Comparison of ENCODE assay signal across 8 cellular contexts in genomic region chr15:99613887-99614642, GRCh38. TPM values are rescaled to one million over a fixed set of nuclear protein-coding genes. Genes with fewer than 3 reads are reported as not detected.
DNase-seq lines count a peak whose midpoint lies in the region; ATAC-seq and TF ChIP-seq lines count a peak whose summit lies in the region.

No MANE protein-coding gene starts in this region.

- TF ChIP-seq POLR2A in breast epithelium (IDR thresholded peaks at IDR 0.05) = no peak

- H3K4me1 ChIP-seq in breast epithelium (peaks cover 0 to 9% of the 10 kb centered on the region in 2 donors), mesodermal cell (ENCODE audit: control insufficient read depth, insufficient read depth, low read length, poor library complexity, severe bottlenecking) (peaks cover 5% of the 10 kb centered on the region)

- H3K27me3 ChIP-seq in breast epithelium = no peaks in the 10 kb centered on the region

- WGBS in mesodermal cell (ENCODE audit: insufficient coverage in 2 of 2), 2 experiments = 87% methylated on average over 5 of the region's 6 CpGs; no CpG with 5 or more reads in 1 of the 2 experiments

- H3K27ac ChIP-seq in breast epithelium (peak overlapping the region; percentile 58 to 62), mesodermal cell (ENCODE audit: low read depth, low read length, severe bottlenecking) (peak overlapping the region; percentile 38)

- intact Hi-C loops in breast epithelium (cut with DNase I; ENCODE audit: low total_unique reads) = no loop called here

- H3K9me3 ChIP-seq in breast epithelium (no peaks in the 10 kb centered on the region), mesodermal cell (ENCODE audit: control insufficient read depth, low read length) (no peaks in the 10 kb centered on the region)

- H3K4me3 ChIP-seq in breast epithelium (no peak overlapping the region), mesodermal cell (ENCODE audit: extremely low read depth, insufficient read depth, low read length, poor library complexity, severe bottlenecking) (no peak overlapping the region)

- peak; percentile 22 for DNase-seq in AG08396 (ENCODE audit: low spot score)
- DNase-seq in breast epithelium (ENCODE audit: low spot score in 2 of 2) = no peak
- no peak for DNase-seq in globus pallidus (ENCODE audit: low spot score)
- DNase-seq in NCI-H2029 treated with DMSO at 0.1 percent for 48 hours (lab: John Stamatoyannopoulos, UW) = no peak
- DNase-seq in DMS153 (lab: John Stamatoyannopoulos, UW) = no peak

- peak; percentile 39 for ATAC-seq in HG02981 (IDR thresholded peaks at IDR 0.05; ENCODE audit: unreplicated experiment)
- ATAC-seq in HG02678 (IDR thresholded peaks at IDR 0.05; ENCODE audit: unreplicated experiment) = no peak

- H3K36me3 ChIP-seq in breast epithelium (no peaks in the 10 kb centered on the region), mesodermal cell (ENCODE audit: control insufficient read depth, insufficient read depth, low read length) (no peaks in the 10 kb centered on the region)

- no peak for TF ChIP-seq CTCF in breast epithelium (IDR thresholded peaks at IDR 0.05)

RNA-seq across cellular contexts. Expression of gene MEF2A, which starts 48.3 kb away (rescaled TPM):
- 10 to 100 TPM; 41.6 to 77.6 (median 63.4) TPM for total RNA-seq in breast epithelium
- polyA plus RNA-seq in mesodermal cell (2013, experiment 1 of 2) = 33.2 TPM
- polyA plus RNA-seq in mesodermal cell (2013, experiment 2 of 2) = 35.4 TPM
